26 cellular contexts compared by ENCODE assay signal in the genomic region with DNA sequence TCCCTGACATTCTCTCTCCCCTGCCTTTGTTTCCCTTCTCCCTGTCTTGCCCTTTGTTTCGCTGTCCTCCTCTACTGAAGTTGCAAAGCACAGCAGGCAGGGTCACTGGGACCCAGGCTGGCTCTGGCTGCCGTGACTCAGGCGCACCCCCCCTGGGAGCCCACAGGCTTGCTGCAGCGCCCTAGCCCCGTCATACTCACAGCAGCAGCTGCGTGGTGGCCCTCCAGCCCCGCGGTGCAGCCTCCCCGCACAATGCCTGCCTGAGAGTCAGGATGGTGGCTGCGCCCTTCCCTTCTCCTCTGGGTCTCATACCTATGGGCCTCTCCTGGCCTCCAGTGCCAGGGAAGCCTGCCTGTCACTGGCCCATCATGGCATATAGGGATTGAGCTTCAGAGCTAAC.
"Had no signal": no experiment of that assay in that cellular context is flagged by ENCODE, and none has a peak within 500 bp of the region (broad histone marks: within the 10 kb centered on the region; RNA-seq: fewer than 3 reads in every experiment).

No MANE protein-coding gene starts in this region.

- H2AFZ ChIP-seq: parathyroid adenoma had no signal

- FAIRE-seq: endometrium, frontal cortex had no signal

- H3K36me3 Mint-ChIP-seq: immature natural killer cell; memory B cell; stimulated activated effector memory CD8-positive, alpha-beta T cell treated with anti-CD3 and anti-CD28 coated beads, Interleukin-12 subunit alpha, Interleukin-12 subunit beta, amount 100 ng/mL, for 72 hours had no signal

- H3K27ac ChIP-seq: parathyroid adenoma, prostate gland, right atrium auricular region, thoracic aorta, tibial nerve, upper lobe of left lung, uterus had no signal

- H3K4me3 Mint-ChIP-seq: effector memory CD8-positive, alpha-beta T cell; immature natural killer cell; memory B cell; naive thymus-derived CD4-positive, alpha-beta T cell; nephron progenitor cell; stimulated activated effector memory CD8-positive, alpha-beta T cell treated with anti-CD3 and anti-CD28 coated beads, Interleukin-12 subunit alpha, Interleukin-12 subunit beta, amount 100 ng/mL, for 72 hours had no signal

- H3K36me3 ChIP-seq: prostate gland, right atrium auricular region, thoracic aorta, tibial nerve, uterus had no signal

- H3K27ac Mint-ChIP-seq: effector memory CD8-positive, alpha-beta T cell; immature natural killer cell; memory B cell; naive thymus-derived CD4-positive, alpha-beta T cell; nephron progenitor cell; stimulated activated effector memory CD8-positive, alpha-beta T cell treated with anti-CD3 and anti-CD28 coated beads, Interleukin-12 subunit alpha, Interleukin-12 subunit beta, amount 100 ng/mL, for 72 hours had no signal

- H3K4me1 Mint-ChIP-seq: immature natural killer cell; memory B cell; naive thymus-derived CD4-positive, alpha-beta T cell; stimulated activated effector memory CD8-positive, alpha-beta T cell treated with anti-CD3 and anti-CD28 coated beads, Interleukin-12 subunit alpha, Interleukin-12 subunit beta, amount 100 ng/mL, for 72 hours had no signal

- DNase-seq: cerebellar nuclear complex; cortex of kidney; effector memory CD8-positive, alpha-beta T cell; erythroblast; hypothalamus; immature natural killer cell; islet precursor cell; midbrain; naive thymus-derived CD4-positive, alpha-beta T cell; nephron progenitor cell; stimulated activated CD4-positive, alpha-beta T cell treated with anti-CD3 and anti-CD28 coated beads, Interleukin-2, amount 100 ng/mL, for 24 hours; stimulated activated CD4-positive, alpha-beta T cell treated with anti-CD3 and anti-CD28 coated beads, Interleukin-4, amount 100 ng/mL, for 24 hours; stimulated activated naive CD4-positive, alpha-beta T cell treated with Interleukin-2 at 50 U/mL for 16 hours; uterus had no signal

- H3K27me3 Mint-ChIP-seq: memory B cell had no signal

- H3K4me3 ChIP-seq: lung, prostate gland, right atrium auricular region, thoracic aorta, tibial nerve, upper lobe of left lung, uterus had no signal

- H3K27me3 ChIP-seq: right atrium auricular region, tibial nerve, upper lobe of left lung, uterus had no signal

- H3K9me3 ChIP-seq: prostate gland, right atrium auricular region, thoracic aorta, upper lobe of left lung, uterus had no signal

- H3K79me2 ChIP-seq: parathyroid adenoma had no signal

- H3K9me3 Mint-ChIP-seq: effector memory CD8-positive, alpha-beta T cell; immature natural killer cell; memory B cell had no signal

- H3K9ac ChIP-seq: parathyroid adenoma had no signal

- H3K4me1 ChIP-seq: parathyroid adenoma, prostate gland, tibial nerve, upper lobe of left lung, uterus had no signal

- ATAC-seq: effector memory CD8-positive, alpha-beta T cell; naive thymus-derived CD4-positive, alpha-beta T cell; sciatic nerve had no signal
